8 cellular contexts compared by ENCODE assay signal in the genomic region with DNA sequence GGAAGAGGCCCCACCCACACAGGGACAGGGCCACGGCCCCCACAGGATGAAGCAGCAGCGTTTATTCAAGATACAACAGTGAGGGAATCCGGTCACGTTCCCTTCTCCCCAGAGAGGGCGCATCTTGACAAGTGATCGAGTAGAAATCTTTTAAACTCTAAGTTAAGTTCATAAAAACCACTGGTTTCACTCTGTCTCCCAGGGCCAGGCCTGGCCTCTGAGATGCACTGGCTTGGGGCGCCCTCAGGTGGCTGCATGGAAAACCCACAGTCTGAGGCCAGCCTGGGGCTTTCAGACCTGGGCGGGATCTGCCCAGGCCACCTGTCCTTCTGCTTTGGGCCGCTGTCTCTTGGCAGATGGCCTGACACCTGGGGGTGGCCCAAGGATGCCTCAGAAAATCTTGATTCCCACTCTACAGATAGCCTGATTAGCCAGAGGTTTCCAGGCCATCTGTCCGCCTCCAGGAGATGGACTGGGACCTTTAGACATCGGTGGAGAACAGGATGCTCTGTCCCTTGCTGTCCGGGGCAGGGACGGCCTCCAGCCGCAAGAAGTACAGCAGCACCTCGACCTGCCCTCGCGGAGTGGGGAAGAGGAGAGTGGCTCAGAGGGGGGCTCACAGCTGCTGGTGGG.
DNase-seq lines count a peak whose midpoint lies in the region; ATAC-seq and TF ChIP-seq lines count a peak whose summit lies in the region.
"Not testable (repeated sequence)": the region's sequence is repeated elsewhere in the genome, so short reads cannot be mapped to it uniquely, and the experiment has no call there.

No MANE protein-coding gene starts in this region.

- TF ChIP-seq CTCF in fibroblast of villous mesenchyme (IDR thresholded peaks at IDR 0.05; ENCODE audit: insufficient read depth, low read depth, low read length), result peak; percentile 67
- not testable (repeated sequence) for TF ChIP-seq CTCF in mucosa of descending colon (IDR thresholded peaks at IDR 0.05)

- peak overlapping the region; percentile 18 to 60 (median 49); a peak in 14 of 22 replicates for H3K4me2 ChIP-seq in BLaER1 treated with 17β-estradiol and CSF1 and Interleukin-3, amounts not matched to agents 10 nM and 100 nM

- H3K27me3 ChIP-seq in BLaER1 treated with 17β-estradiol and CSF1 and Interleukin-3, amounts not matched to agents 10 nM and 100 nM; H7 (ENCODE audit: control insufficient read depth, insufficient read depth, low read length): not testable (repeated sequence)

- peaks cover 4 to 21% (median 16%) of the 10 kb centered on the region in 10 experiments; a peak in 18 of 20 replicates for H3K4me1 ChIP-seq in BLaER1 treated with 17β-estradiol and CSF1 and Interleukin-3, amounts not matched to agents 10 nM and 100 nM
- H3K4me1 ChIP-seq in mucosa of descending colon (ENCODE audit: low read depth), result not testable (repeated sequence)

- not testable (repeated sequence) for H3K36me3 ChIP-seq in BLaER1 treated with 17β-estradiol and CSF1 and Interleukin-3, amounts not matched to agents 10 nM and 100 nM; H7 (replicated peaks; ENCODE audit: control insufficient read depth, insufficient read depth, low read length); mucosa of descending colon (ENCODE audit: low read depth)

- DNase-seq in H7 (peak; percentile 86), NCI-H2196 (lab: John Stamatoyannopoulos, UW; ENCODE audit: unreplicated experiment) (peak; percentile 10), T1000 (lab: John Stamatoyannopoulos, UW) (peak; percentile 57), fibroblast of villous mesenchyme (ENCODE audit: low read depth) (peak; percentile 89), mucosa of descending colon (peak; percentile 46 to 83 (median 83))
- DNase-seq in activated naive CD8-positive, alpha-beta T cell treated with anti-CD3 and anti-CD28 coated beads, Interleukin-2, amount 50 U/mL, for 16 hours (ENCODE audit: low read depth, low spot score), result peak; percentile 44
- peak; percentile 76 for DNase-seq in stimulated activated CD4-positive, alpha-beta T cell treated with anti-CD3 and anti-CD28 coated beads, Interleukin-4, amount 100 ng/mL, for 24 hours

- H3K9me3 ChIP-seq in BLaER1 treated with 17β-estradiol and CSF1 and Interleukin-3, amounts not matched to agents 10 nM and 100 nM (replicated peaks in 1 of 11); mucosa of descending colon: not testable (repeated sequence)

- peak; percentile 54 for ATAC-seq in mucosa of descending colon

- H3K4me3 ChIP-seq in BLaER1 treated with 17β-estradiol and CSF1 and Interleukin-3, amounts not matched to agents 10 nM and 100 nM, result peak overlapping the region in 1 of 10 experiments; percentile 16; a peak in 1 of 20 replicates
- not testable (repeated sequence) for H3K4me3 ChIP-seq in H7 (ENCODE audit: insufficient read depth, low read depth, low read length); fibroblast of villous mesenchyme (ENCODE audit: low read depth, low read length); mucosa of descending colon

- not testable (repeated sequence) for H4K20me1 ChIP-seq in BLaER1 treated with 17β-estradiol and CSF1 and Interleukin-3, amounts not matched to agents 10 nM and 100 nM

- H3K9ac ChIP-seq in BLaER1 treated with 17β-estradiol and CSF1 and Interleukin-3, amounts not matched to agents 10 nM and 100 nM, result 0 out of 22 replicates have a peak overlapping the region, but pooled peaks of 1 of the 11 experiments have one; percentile 26

- intact Hi-C loops in mucosa of descending colon (cut with DNase I, micrococcal nuclease), result not testable (repeated sequence)

- H3K27ac ChIP-seq in BLaER1 treated with 17β-estradiol and CSF1 and Interleukin-3, amounts not matched to agents 10 nM and 100 nM, result 0 out of 22 replicates have a peak overlapping the region, but pooled peaks of 1 of the 11 experiments have one; percentile 9

Comparison
In these comparisons a context has a peak if more than half of its experiments do, and no peak if none do; other contexts are left out.
1. DNase-seq: peak in every context shown above with its lines; median percentile 89 in fibroblast of villous mesenchyme; 86 in H7; 83 in mucosa of descending colon; 76 in stimulated activated CD4-positive, alpha-beta T cell treated with anti-CD3 and anti-CD28 coated beads, Interleukin-4, amount 100 ng/mL, for 24 hours; 57 in T1000; 44 in activated naive CD8-positive, alpha-beta T cell treated with anti-CD3 and anti-CD28 coated beads, Interleukin-2, amount 50 U/mL, for 16 hours; 10 in NCI-H2196.